ENCODE assay signal across 21 cellular contexts in genomic region chr1:84069236-84069845, GRCh38.
DNase-seq lines count a peak whose midpoint lies in the region; ATAC-seq and TF ChIP-seq lines count a peak whose summit lies in the region.
"Had no signal": no experiment of that assay in that cellular context is flagged by ENCODE, and none has a peak within 500 bp of the region (broad histone marks: within the 10 kb centered on the region; RNA-seq: fewer than 3 reads in every experiment).

No MANE protein-coding gene starts in this region.

- no peak overlapping the region for H3K27ac ChIP-seq in hepatocyte
- H3K27ac ChIP-seq: lower lobe of right lung, Peyer's patch, suprapubic skin had no signal

- H3K9me3 ChIP-seq in hepatocyte (ENCODE audit: low read depth): no peaks in the 10 kb centered on the region
- H3K9me3 ChIP-seq: lower lobe of right lung, Peyer's patch, suprapubic skin had no signal

- TF ChIP-seq POLR2A in erythroblast (IDR thresholded peaks at IDR 0.05; ENCODE audit: low read length): no peak

- no peaks in the 10 kb centered on the region for H3K27me3 ChIP-seq in hepatocyte
- H3K27me3 ChIP-seq: Peyer's patch, suprapubic skin had no signal

- no peak overlapping the region for H3K4me3 ChIP-seq in hepatocyte
- H3K4me3 ChIP-seq: lower lobe of right lung, Peyer's patch, suprapubic skin had no signal

- H2AFZ ChIP-seq in hepatocyte: no peak overlapping the region

- DNase-seq in NCI-H1694 (lab: John Stamatoyannopoulos, UW) (peak; percentile 35), NCI-H1694 treated with DMSO at 0.1 percent for 48 hours (lab: John Stamatoyannopoulos, UW) (no peak), DMS114 treated with DMSO at 0.1 percent for 48 hours (lab: John Stamatoyannopoulos, UW; ENCODE audit: unreplicated experiment) (peak; percentile 22), NCI-H69 (lab: John Stamatoyannopoulos, UW) (peak; percentile 33), erythroblast (lab: John Stamatoyannopoulos, UW) (peak; percentile 19 to 36), hepatocyte (ENCODE audit: low spot score) (no peak)
- no peak for DNase-seq in stimulated activated CD4-positive, alpha-beta T cell treated with anti-CD3 and anti-CD28 coated beads, Interleukin-1b, Interleukin-23, amount 100 ng/mL, for 48 hours
- DNase-seq: activated CD4-positive, CD25-positive, alpha-beta regulatory T cell treated with anti-CD3 and anti-CD28 coated beads, Interleukin-2, amount 50 U/mL, for 72 hours; activated CD8-positive, alpha-beta memory T cell treated with anti-CD3 and anti-CD28 coated beads for 24 hours; activated naive CD8-positive, alpha-beta T cell treated with anti-CD3 and anti-CD28 coated beads for 36 hours; CD4-positive, CD25-positive, alpha-beta regulatory T cell; islet precursor cell; lower lobe of right lung; NCI-H774; nucleus accumbens; Peyer's patch; stimulated activated CD4-positive, alpha-beta T cell treated with anti-CD3 and anti-CD28 coated beads, Interleukin-12 subunit alpha, Interleukin-12 subunit beta, amount 100 ng/mL, for 4 hours; T-helper 9 cell had no signal

- WGBS in hepatocyte (ENCODE audit: low lambda C conversion rate, missing lambda C conversion rate): 85% methylated on average over 2 of the region's 2 CpGs

- no peak for TF ChIP-seq CTCF in hepatocyte (IDR thresholded peaks at IDR 0.05; ENCODE audit: poor library complexity)

- no peaks in the 10 kb centered on the region for H4K20me1 ChIP-seq in hepatocyte (ENCODE audit: insufficient read depth, poor library complexity, severe bottlenecking)

- H3K4me2 ChIP-seq in hepatocyte: no peak overlapping the region

- no peaks in the 10 kb centered on the region for H3K79me2 ChIP-seq in hepatocyte

- no peaks in the 10 kb centered on the region for H3K9me2 ChIP-seq in hepatocyte (replicated peaks; ENCODE audit: insufficient read depth)

- H3K4me1 ChIP-seq in hepatocyte (ENCODE audit: insufficient read depth): no peaks in the 10 kb centered on the region
- H3K4me1 ChIP-seq: lower lobe of right lung, Peyer's patch, suprapubic skin had no signal

- no peaks in the 10 kb centered on the region for H3K36me3 ChIP-seq in hepatocyte (replicated peaks; ENCODE audit: insufficient read depth, low read depth)
- H3K36me3 ChIP-seq: lower lobe of right lung, Peyer's patch, suprapubic skin had no signal

- no peak for ATAC-seq in GM18498 (IDR thresholded peaks at IDR 0.05; ENCODE audit: unreplicated experiment)
- ATAC-seq: lower lobe of right lung, SK-N-SH treated with all-trans-retinoic acid at 6 μM for 48 hours had no signal

Comparison
In these comparisons a context has a peak if more than half of its experiments do, and no peak if none do; other contexts are left out.
1. DNase-seq: peak in NCI-H1694 (single experiment), DMS114 treated with DMSO at 0.1 percent for 48 hours (single experiment), NCI-H69 (single experiment) and erythroblast (2 of 2); none in NCI-H1694 treated with DMSO at 0.1 percent for 48 hours (single experiment), hepatocyte (single experiment) and stimulated activated CD4-positive, alpha-beta T cell treated with anti-CD3 and anti-CD28 coated beads, Interleukin-1b, Interleukin-23, amount 100 ng/mL, for 48 hours (single experiment).